Comparison of ENCODE assay signal across 11 cellular contexts in the genomic region with DNA sequence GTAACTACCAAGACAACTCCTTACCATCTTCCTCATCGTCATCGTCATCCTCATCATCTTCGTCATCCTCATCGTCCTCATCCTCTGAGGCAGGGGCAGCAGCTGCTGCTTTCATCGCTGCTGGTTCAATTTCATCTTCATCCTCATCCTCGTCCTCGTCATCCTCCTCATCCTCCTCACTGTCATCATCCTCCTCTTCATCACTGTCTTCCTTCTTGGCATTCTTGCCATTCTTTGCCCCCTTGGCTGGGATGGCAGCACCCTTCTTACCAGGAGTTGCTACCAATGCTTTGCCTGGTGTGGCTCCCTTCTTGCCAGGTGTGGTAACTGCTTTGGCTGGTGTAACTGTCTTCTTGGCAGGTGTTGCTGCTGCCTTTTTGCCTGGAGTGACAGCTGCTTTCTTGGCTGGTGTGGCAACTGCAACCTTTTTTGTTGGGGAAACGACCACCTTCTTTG. TPM values are rescaled to one million over a fixed set of nuclear protein-coding genes. Genes with fewer than 3 reads are reported as not detected.
DNase-seq lines count a peak whose midpoint lies in the region; ATAC-seq and TF ChIP-seq lines count a peak whose summit lies in the region.
"Had no signal": no experiment of that assay in that cellular context is flagged by ENCODE, and none has a peak within 500 bp of the region (broad histone marks: within the 10 kb centered on the region; RNA-seq: fewer than 3 reads in every experiment).

No MANE protein-coding gene starts in this region.

- no peaks in the 10 kb centered on the region for H3K9me3 Mint-ChIP-seq in Calu3 (ENCODE audit: low read depth, unreplicated experiment)
- H3K9me3 Mint-ChIP-seq in activated naive CD8-positive, alpha-beta T cell (ENCODE audit: low read depth), result no peaks in the 10 kb centered on the region
- H3K9me3 Mint-ChIP-seq in naive thymus-derived CD8-positive, alpha-beta T cell, result no peaks in the 10 kb centered on the region
- H3K9me3 Mint-ChIP-seq: activated B cell treated with CpG ODN at 0.5 μM for 24 hours had no signal

- no peak overlapping the region for H3K27ac ChIP-seq in HUES48 (ENCODE audit: low read depth, low read length)

- TF ChIP-seq CTCF in Calu3 (IDR thresholded peaks at IDR 0.05; ENCODE audit: unreplicated experiment) (no peak), lower leg skin (IDR thresholded peaks at IDR 0.05) (no peak)

- no peaks in the 10 kb centered on the region for H3K9me3 ChIP-seq in HUES48 (ENCODE audit: control insufficient read depth, insufficient read depth, low read length)

- peaks cover 16% of the 10 kb centered on the region for H3K27me3 Mint-ChIP-seq in Calu3 (ENCODE audit: unreplicated experiment)
- H3K27me3 Mint-ChIP-seq in activated naive CD8-positive, alpha-beta T cell, result no peaks in the 10 kb centered on the region
- H3K27me3 Mint-ChIP-seq in naive thymus-derived CD8-positive, alpha-beta T cell, result peaks cover 0 to 3% (median 0%) of the 10 kb centered on the region in 5 donors
- H3K27me3 Mint-ChIP-seq: activated B cell treated with CpG ODN at 0.5 μM for 24 hours had no signal

- no peaks in the 10 kb centered on the region for H3K27me3 ChIP-seq in HUES48 (ENCODE audit: control insufficient read depth, insufficient read depth, low read length)

- no TSS peak for BruUV-seq in Calu3 (replicated peaks; lab: Mats Ljungman, UMichigan)

- H3K4me3 Mint-ChIP-seq in Calu3 (ENCODE audit: low read depth, unreplicated experiment), result peak overlapping the region; percentile 84
- H3K4me3 Mint-ChIP-seq in activated naive CD8-positive, alpha-beta T cell, result peak overlapping the region; percentile 99
- peak overlapping the region in 9 of 10 donors; percentile 30 to 99 (median 96) for H3K4me3 Mint-ChIP-seq in naive thymus-derived CD8-positive, alpha-beta T cell

- peaks cover 12% of the 10 kb centered on the region for H3K4me1 ChIP-seq in HUES48 (ENCODE audit: control insufficient read depth, insufficient read depth, low read length)

- H3K4me3 ChIP-seq in HUES48 (ENCODE audit: low read depth, low read length) (0 out of 2 replicates have a peak overlapping the region, but pooled peaks have one; percentile 98), lower leg skin (ENCODE audit: low read depth, poor library complexity, severe bottlenecking) (no peak overlapping the region)

- POLR2A ChIA-PET in naive thymus-derived CD8-positive, alpha-beta T cell (lab: Charles Lee), result interaction anchor here (0.9 to 2.0 kb wide), 3 partner anchors 7 to 27 kb away, joined by 3 to 9 read pairs (median 3); no protein-coding TSS in a partner anchor

- no peak overlapping the region for H3K9ac ChIP-seq in HUES48 (ENCODE audit: low read depth, low read length)

- 76 to 78% methylated on average over 8 of the region's 8 CpGs for WGBS in lower leg skin, 2 donors

- peaks cover 88% of the 10 kb centered on the region for H3K36me3 Mint-ChIP-seq in Calu3 (ENCODE audit: insufficient read depth, unreplicated experiment)
- peaks cover 43% of the 10 kb centered on the region for H3K36me3 Mint-ChIP-seq in activated naive CD8-positive, alpha-beta T cell
- peaks cover 30 to 73% (median 32%) of the 10 kb centered on the region in 3 donors for H3K36me3 Mint-ChIP-seq in naive thymus-derived CD8-positive, alpha-beta T cell

- TF ChIP-seq POLR2A in lower leg skin (IDR thresholded peaks at IDR 0.05), result no peak

- H3K27ac Mint-ChIP-seq in Calu3 (ENCODE audit: unreplicated experiment), result peak overlapping the region; percentile 67
- H3K27ac Mint-ChIP-seq in activated naive CD8-positive, alpha-beta T cell, result peak overlapping the region; percentile 97
- peak overlapping the region in 8 of 10 donors; percentile 35 to 100 (median 71) for H3K27ac Mint-ChIP-seq in naive thymus-derived CD8-positive, alpha-beta T cell

- ATAC-seq in naive thymus-derived CD8-positive, alpha-beta T cell, result no peak

- intact Hi-C loops in Calu3 (cut with micrococcal nuclease; ENCODE audit: unreplicated experiment) (no loop called here), lower leg skin (cut with DNase I; ENCODE audit: low total_unique reads) (no loop called here)

- CTCF ChIA-PET in Calu3 (lab: Charles Lee), result no interaction called here

- H3K36me3 ChIP-seq in HUES48 (ENCODE audit: control insufficient read depth, insufficient read depth, low read length), result peaks cover 70% of the 10 kb centered on the region

- DNase-seq in Calu3, result no peak
- no peak for DNase-seq in naive thymus-derived CD8-positive, alpha-beta T cell
- no peak for DNase-seq in ecto neural progenitor cell (ENCODE audit: low spot score)
- no peak for DNase-seq in lower leg skin (ENCODE audit: low spot score in 2 of 2)
- DNase-seq in cerebellar cortex (ENCODE audit: low spot score), result no peak
- DNase-seq: activated B cell treated with CpG ODN at 0.5 μM for 24 hours; EL; NCI-H226; stimulated activated CD8-positive, alpha-beta memory T cell treated with anti-CD3 and anti-CD28 coated beads, Interleukin-4, amount 100 ng/mL, for 48 hours had no signal

- H3K4me1 Mint-ChIP-seq in Calu3 (ENCODE audit: low read depth, unreplicated experiment), result peaks cover 46% of the 10 kb centered on the region
- peaks cover 61% of the 10 kb centered on the region for H3K4me1 Mint-ChIP-seq in activated naive CD8-positive, alpha-beta T cell (ENCODE audit: low read depth)
- H3K4me1 Mint-ChIP-seq in naive thymus-derived CD8-positive, alpha-beta T cell, result peaks cover 31 to 63% (median 60%) of the 10 kb centered on the region in 4 donors

RNA-seq across cellular contexts. Expression of a gene that starts 2.7 kb away (rescaled TPM):
- total RNA-seq in Calu3 (2022) (694 and 719 TPM in 2 replicates), lower leg skin (100 to 1,000 TPM in 3 of 4 donors, 10 to 100 TPM in 1; 82.4 to 145 (median 115) TPM)
- 100 to 1,000 TPM; 446 to 467 TPM for total RNA-seq in naive thymus-derived CD8-positive, alpha-beta T cell
- 100 to 1,000 TPM; 370 to 590 (median 468) TPM for polyA plus RNA-seq in naive thymus-derived CD8-positive, alpha-beta T cell
